In genomic region chr7:104983620-104984539, GRCh38 we compare ENCODE assay signal across 8 cellular contexts. TPM values are rescaled to one million over a fixed set of nuclear protein-coding genes. Genes with fewer than 3 reads are reported as not detected.
DNase-seq lines count a peak whose midpoint lies in the region; ATAC-seq, FAIRE-seq and TF ChIP-seq lines count a peak whose summit lies in the region.

No MANE protein-coding gene starts in this region.

- H3K36me3 ChIP-seq in left ventricle myocardium inferior (no peaks in the 10 kb centered on the region), psoas muscle (ENCODE audit: insufficient read depth in 1 of 2, low read depth in 1 of 2) (no peaks in the 10 kb centered on the region)

- H3K27me3 ChIP-seq in left ventricle myocardium inferior (ENCODE audit: low read depth) (no peaks in the 10 kb centered on the region), psoas muscle (ENCODE audit: insufficient read depth in 3 of 3, low read length in 2 of 3) (no peaks in the 10 kb centered on the region)

- peak; percentile 89 for ATAC-seq in HG02571 (IDR thresholded peaks at IDR 0.05; ENCODE audit: unreplicated experiment)
- peak; percentile 89 to 91 (median 90) for ATAC-seq in psoas muscle

- peaks cover 45% of the 10 kb centered on the region for H3K4me1 ChIP-seq in left ventricle myocardium inferior
- peaks cover 42% of the 10 kb centered on the region for H3K4me1 ChIP-seq in psoas muscle

- no peaks in the 10 kb centered on the region for H3K9me3 ChIP-seq in left ventricle myocardium inferior (replicated peaks)
- H3K9me3 ChIP-seq in psoas muscle, result no peaks in the 10 kb centered on the region

- intact Hi-C loops in left ventricle myocardium inferior (cut with micrococcal nuclease), result loop anchor here (10.0 kb wide), 1 partner anchor 111 kb away; no protein-coding TSS in a partner anchor
- intact Hi-C loops in psoas muscle (cut with DNase I), result loop anchor here (2.0 to 10.0 kb wide), 5 partner anchors 29 to 351 kb away; partner anchors contain the start of gene KMT2E (in 1 of the 2)

- H3K4me3 ChIP-seq in NB4 (ENCODE audit: low read depth, low read length) (peak overlapping the region; percentile 81), left ventricle myocardium inferior (peak overlapping the region; percentile 73), psoas muscle (peak overlapping the region; percentile 69)

- TF ChIP-seq CTCF in GM12872 (IDR thresholded peaks at IDR 0.05; ENCODE audit: insufficient read depth, low read depth, low read length) (peak; percentile 52), NB4 (IDR thresholded peaks at IDR 0.05; ENCODE audit: low read depth, low read length) (peak; percentile 48), left ventricle myocardium inferior (IDR thresholded peaks at IDR 0.05; ENCODE audit: borderline replicate concordance) (peak; percentile 65), psoas muscle (IDR thresholded peaks at IDR 0.05) (peak; percentile 58)

- WGBS in adipose tissue, 3 donors, result 0 to 1% (median 1%) methylated on average over 62 of the region's 62 CpGs
- 0% methylated on average over 58 to 62 of the region's 62 CpGs for WGBS in psoas muscle, 3 donors

- H3K27ac ChIP-seq in adipose tissue (ENCODE audit: low read depth, low read length), result peak overlapping the region; percentile 96
- peak overlapping the region; percentile 98 for H3K27ac ChIP-seq in left ventricle myocardium inferior (replicated peaks)
- H3K27ac ChIP-seq in psoas muscle, result no peak overlapping the region

- TF ChIP-seq POLR2A in NB4 (IDR thresholded peaks at IDR 0.05; ENCODE audit: extremely low read depth, insufficient read length), result peak; percentile 88

- peak; percentile 78 for FAIRE-seq in urothelium cell line (lab: Jason Lieb, UNC)

- DNase-seq in NB4 (ENCODE audit: low read depth) (peak; percentile 94), SW 1271 (lab: John Stamatoyannopoulos, UW) (peak; percentile 78 to 88), left ventricle myocardium inferior (peak; percentile 91), psoas muscle (peak; percentile 90 to 94), urothelium cell line (ENCODE audit: low spot score) (peak; percentile 95)

RNA-seq across cellular contexts. Expression of gene KMT2E, which starts 30.1 kb away (rescaled TPM):
- polyA plus RNA-seq in adipose tissue (10 to 100 TPM; 14.2 to 21.1 (median 20.2) TPM), psoas muscle (10 to 100 TPM in 1 of 3 donors, 1 to 10 TPM in 2; 6.2 to 18.1 (median 7.3) TPM)
- total RNA-seq in left ventricle myocardium inferior (40.2 TPM), psoas muscle (10 to 100 TPM; 24.0 to 40.9 (median 27.0) TPM)
